ENCODE assay signal across 23 cellular contexts in genomic region chr14:57707219-57707618, GRCh38.
DNase-seq lines count a peak whose midpoint lies in the region; ATAC-seq and FAIRE-seq lines count a peak whose summit lies in the region.
"Had no signal": no experiment of that assay in that cellular context is flagged by ENCODE, and none has a peak within 500 bp of the region (broad histone marks: within the 10 kb centered on the region; RNA-seq: fewer than 3 reads in every experiment).

No MANE protein-coding gene starts in this region.

- H3K18ac ChIP-seq in mesendoderm (ENCODE audit: low read length): no peak overlapping the region

- no peak overlapping the region for H3K4ac ChIP-seq in mesendoderm (ENCODE audit: low read depth, low read length)

- H3K4me3 Mint-ChIP-seq in activated naive CD8-positive, alpha-beta T cell treated with anti-CD3 and anti-CD28 coated beads for 36 hours: no peak overlapping the region
- H3K4me3 Mint-ChIP-seq in activated naive CD8-positive, alpha-beta T cell treated with anti-CD3 and anti-CD28 coated beads, Interleukin-2, amount 50 U/mL, for 24 hours: no peak overlapping the region
- H3K4me3 Mint-ChIP-seq: B cell; CD4-positive, alpha-beta T cell; CD8-positive, alpha-beta T cell had no signal

- no peak for DNase-seq in activated naive CD8-positive, alpha-beta T cell treated with anti-CD3 and anti-CD28 coated beads for 36 hours
- DNase-seq in activated naive CD8-positive, alpha-beta T cell treated with anti-CD3 and anti-CD28 coated beads, Interleukin-2, amount 50 U/mL, for 24 hours: no peak
- no peak for DNase-seq in HTR-8/SVneo (ENCODE audit: insufficient read length, low spot score)
- peak; percentile 52 for DNase-seq in mesendoderm
- DNase-seq: AML-193; Caco-2; Calu3; CD4-positive, alpha-beta T cell; CD8-positive, alpha-beta T cell; DMS79 treated with DMSO at 0.1 percent for 48 hours; GF-D8 had no signal

- no peak overlapping the region for H3K23ac ChIP-seq in mesendoderm (ENCODE audit: low read length)

- H3K4me1 Mint-ChIP-seq in activated naive CD8-positive, alpha-beta T cell treated with anti-CD3 and anti-CD28 coated beads for 36 hours: no peaks in the 10 kb centered on the region
- no peaks in the 10 kb centered on the region for H3K4me1 Mint-ChIP-seq in activated naive CD8-positive, alpha-beta T cell treated with anti-CD3 and anti-CD28 coated beads, Interleukin-2, amount 50 U/mL, for 24 hours
- H3K4me1 Mint-ChIP-seq: B cell had no signal

- H2BK15ac ChIP-seq in mesendoderm (replicated peaks; ENCODE audit: low read depth): no peak overlapping the region

- H3K36me3 ChIP-seq in mesendoderm (ENCODE audit: control insufficient read depth, insufficient read depth, low read length): no peaks in the 10 kb centered on the region
- H3K36me3 ChIP-seq: BLaER1 treated with 17β-estradiol and CSF1 and Interleukin-3, amounts not matched to agents 10 nM and 100 nM had no signal

- no peaks in the 10 kb centered on the region for H3K27me3 Mint-ChIP-seq in activated naive CD8-positive, alpha-beta T cell treated with anti-CD3 and anti-CD28 coated beads for 36 hours
- no peaks in the 10 kb centered on the region for H3K27me3 Mint-ChIP-seq in activated naive CD8-positive, alpha-beta T cell treated with anti-CD3 and anti-CD28 coated beads, Interleukin-2, amount 50 U/mL, for 24 hours
- H3K27me3 Mint-ChIP-seq: B cell; CD4-positive, alpha-beta T cell had no signal

- WGBS in mesendoderm (ENCODE audit: extremely low coverage, insufficient coverage, low lambda C conversion rate): no CpG with 5 or more reads among the region's 5 CpGs

- no peaks in the 10 kb centered on the region for H3K27me3 ChIP-seq in mesendoderm (ENCODE audit: insufficient read depth, low read length, poor library complexity)
- H3K27me3 ChIP-seq: BLaER1 treated with 17β-estradiol and CSF1 and Interleukin-3, amounts not matched to agents 10 nM and 100 nM had no signal

- H3K9me3 Mint-ChIP-seq in activated naive CD8-positive, alpha-beta T cell treated with anti-CD3 and anti-CD28 coated beads for 36 hours: peaks cover 9% of the 10 kb centered on the region
- H3K9me3 Mint-ChIP-seq in activated naive CD8-positive, alpha-beta T cell treated with anti-CD3 and anti-CD28 coated beads, Interleukin-2, amount 50 U/mL, for 24 hours: peaks cover 5% of the 10 kb centered on the region

- H2BK120ac ChIP-seq in mesendoderm (ENCODE audit: low read depth, low read length): no peak overlapping the region

- H4K5ac ChIP-seq in mesendoderm (ENCODE audit: low read length): no peak overlapping the region

- no peaks in the 10 kb centered on the region for H3K79me2 ChIP-seq in mesendoderm (ENCODE audit: control insufficient read depth, insufficient read depth, low read length)

- no peak for ATAC-seq in activated naive CD8-positive, alpha-beta T cell treated with anti-CD3 and anti-CD28 coated beads, Interleukin-2, amount 50 U/mL, for 24 hours
- ATAC-seq in GM21423 (IDR thresholded peaks at IDR 0.05; ENCODE audit: unreplicated experiment) (no peak), GM18511 (IDR thresholded peaks at IDR 0.05; ENCODE audit: unreplicated experiment) (no peak), HG02642 (IDR thresholded peaks at IDR 0.05; ENCODE audit: poor library complexity, unreplicated experiment) (no peak)
- ATAC-seq: A549; CD8-positive, alpha-beta T cell had no signal

- H2AK5ac ChIP-seq in mesendoderm (ENCODE audit: low read length): no peak overlapping the region

- no peak overlapping the region for H2BK5ac ChIP-seq in mesendoderm (ENCODE audit: low read length)

- no peaks in the 10 kb centered on the region for H3K36me3 Mint-ChIP-seq in activated naive CD8-positive, alpha-beta T cell treated with anti-CD3 and anti-CD28 coated beads for 36 hours
- no peaks in the 10 kb centered on the region for H3K36me3 Mint-ChIP-seq in activated naive CD8-positive, alpha-beta T cell treated with anti-CD3 and anti-CD28 coated beads, Interleukin-2, amount 50 U/mL, for 24 hours (ENCODE audit: low read depth)
- H3K36me3 Mint-ChIP-seq: CD8-positive, alpha-beta T cell had no signal

- H3K4me1 ChIP-seq in mesendoderm (ENCODE audit: control insufficient read depth, low read depth, low read length): peaks cover 2% of the 10 kb centered on the region
- H3K4me1 ChIP-seq: A549; BLaER1 treated with 17β-estradiol and CSF1 and Interleukin-3, amounts not matched to agents 10 nM and 100 nM; Caco-2 had no signal

- no peak overlapping the region for H4K8ac ChIP-seq in mesendoderm (ENCODE audit: low read depth, low read length)

- H3K4me2 ChIP-seq in mesendoderm (ENCODE audit: low read length): no peak overlapping the region
- H3K4me2 ChIP-seq: A549; BLaER1 treated with 17β-estradiol and CSF1 and Interleukin-3, amounts not matched to agents 10 nM and 100 nM had no signal

- no peak overlapping the region for H3K56ac ChIP-seq in mesendoderm (ENCODE audit: low read length)

- peak overlapping the region; percentile 18 for H3K27ac Mint-ChIP-seq in activated naive CD8-positive, alpha-beta T cell treated with anti-CD3 and anti-CD28 coated beads for 36 hours
- H3K27ac Mint-ChIP-seq in activated naive CD8-positive, alpha-beta T cell treated with anti-CD3 and anti-CD28 coated beads, Interleukin-2, amount 50 U/mL, for 24 hours: no peak overlapping the region
- H3K27ac Mint-ChIP-seq: B cell; CD4-positive, alpha-beta T cell; CD8-positive, alpha-beta T cell had no signal

- no peaks in the 10 kb centered on the region for H3K79me1 ChIP-seq in mesendoderm (ENCODE audit: low read length)

- no peak overlapping the region for H3K9ac ChIP-seq in mesendoderm (ENCODE audit: low read length)
- H3K9ac ChIP-seq: BLaER1 treated with 17β-estradiol and CSF1 and Interleukin-3, amounts not matched to agents 10 nM and 100 nM had no signal

- no peak overlapping the region for H3K4me3 ChIP-seq in mesendoderm (ENCODE audit: low read length)
- H3K4me3 ChIP-seq: A549; BLaER1 treated with 17β-estradiol and CSF1 and Interleukin-3, amounts not matched to agents 10 nM and 100 nM had no signal

- peak; percentile 20 for FAIRE-seq in HTR-8/SVneo (lab: Jason Lieb, UNC)
- FAIRE-seq: A549, D721Med, G401.6, GM12891, GM19239 had no signal

- H3K27ac ChIP-seq in mesendoderm (ENCODE audit: low read depth, low read length): no peak overlapping the region
- H3K27ac ChIP-seq: 22Rv1; A549; BLaER1 treated with 17β-estradiol and CSF1 and Interleukin-3, amounts not matched to agents 10 nM and 100 nM; C4-2B had no signal
